Comparison of ENCODE assay signal across 13 cellular contexts in the genomic region with DNA sequence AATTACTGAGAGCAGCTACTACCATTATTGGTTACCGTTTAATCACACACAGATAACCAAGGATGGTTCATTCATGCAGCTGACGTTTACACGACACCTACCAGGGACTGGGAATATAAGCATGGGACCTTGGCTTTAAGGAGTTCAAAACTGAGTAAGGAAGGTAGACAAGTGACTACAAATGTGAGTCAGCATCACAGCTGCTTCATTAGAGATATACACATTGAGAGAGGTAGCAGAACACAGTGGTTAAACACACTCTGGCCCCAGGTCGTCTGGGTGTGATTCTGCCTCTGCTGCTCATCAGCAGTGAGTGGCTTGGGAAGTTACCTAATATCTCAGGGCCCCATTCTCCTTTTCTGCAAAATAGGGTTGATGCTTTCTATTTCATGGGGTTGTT.
DNase-seq lines count a peak whose midpoint lies in the region; ATAC-seq and TF ChIP-seq lines count a peak whose summit lies in the region.
"Had no signal": no experiment of that assay in that cellular context is flagged by ENCODE, and none has a peak within 500 bp of the region (broad histone marks: within the 10 kb centered on the region; RNA-seq: fewer than 3 reads in every experiment).

No MANE protein-coding gene starts in this region.

- H3K27me3 ChIP-seq in IMR-90 (ENCODE audit: control insufficient read depth, insufficient read depth, low read length): no peaks in the 10 kb centered on the region
- no peaks in the 10 kb centered on the region for H3K27me3 ChIP-seq in trophoblast cell (ENCODE audit: insufficient read depth, low read length)

- H3K14ac ChIP-seq in IMR-90 (replicated peaks; ENCODE audit: low read depth, low read length) (no peak overlapping the region), trophoblast cell (ENCODE audit: low read length) (no peak overlapping the region)

- ATAC-seq in GM18873 (IDR thresholded peaks at IDR 0.05; ENCODE audit: low FRiP score, unreplicated experiment) (peak; percentile 66), HG02610 (IDR thresholded peaks at IDR 0.05; ENCODE audit: unreplicated experiment) (peak; percentile 92), IMR-90 (ENCODE audit: low read depth) (no peak; the same call in 1 of the 2 replicates), HG03139 (IDR thresholded peaks at IDR 0.05; ENCODE audit: unreplicated experiment) (no peak)

- no peak overlapping the region for H2AFZ ChIP-seq in IMR-90 (replicated peaks; ENCODE audit: low read length, poor library complexity)
- H2AFZ ChIP-seq in trophoblast cell (ENCODE audit: insufficient read depth, low read length, poor library complexity): no peak overlapping the region

- no peak for TF ChIP-seq RAD21 in IMR-90 (IDR thresholded peaks at IDR 0.05; ENCODE audit: low read length)

- H3K23ac ChIP-seq in IMR-90 (ENCODE audit: low read depth, low read length) (no peak overlapping the region), trophoblast cell (ENCODE audit: low read length) (no peak overlapping the region)

- intact Hi-C loops in IMR-90 (cut with micrococcal nuclease): no loop called here

- H3K36me3 ChIP-seq in IMR-90 (ENCODE audit: control insufficient read depth, insufficient read depth, low read length) (no peaks in the 10 kb centered on the region), trophoblast cell (ENCODE audit: control insufficient read depth in 1 of 2, insufficient read depth in 2 of 2, low read length in 2 of 2) (no peaks in the 10 kb centered on the region)

- no peak overlapping the region for H4K5ac ChIP-seq in IMR-90 (ENCODE audit: low read depth, low read length)

- H3K79me1 ChIP-seq in IMR-90 (ENCODE audit: low read depth in 1 of 2, low read length in 2 of 2) (no peaks in the 10 kb centered on the region), trophoblast cell (ENCODE audit: low read length) (no peaks in the 10 kb centered on the region)

- no peak overlapping the region for H2BK5ac ChIP-seq in IMR-90 (ENCODE audit: low read depth, low read length, poor library complexity, severe bottlenecking)
- no peak overlapping the region for H2BK5ac ChIP-seq in trophoblast cell (ENCODE audit: low read depth, low read length, poor library complexity)

- H3K9me1 ChIP-seq in IMR-90 (ENCODE audit: insufficient read depth, low read length): peaks cover 8% of the 10 kb centered on the region

- H3K4ac ChIP-seq in IMR-90 (ENCODE audit: low read depth, low read length) (no peak overlapping the region), trophoblast cell (ENCODE audit: low read depth, low read length) (no peak overlapping the region)

- BruUV-seq in IMR-90 (replicated peaks; lab: Mats Ljungman, UMichigan): no TSS peak

- dilution Hi-C loops in IMR-90 (cut with HindIII; ENCODE audit: low sequenced_read_pairs, unreplicated experiment): no loop called here

- no peak overlapping the region for H2BK20ac ChIP-seq in IMR-90 (ENCODE audit: low read depth, low read length)

- no peaks in the 10 kb centered on the region for H3K9me3 ChIP-seq in IMR-90 (ENCODE audit: control insufficient read depth, insufficient read depth, low read length)
- H3K9me3 ChIP-seq in trophoblast cell (ENCODE audit: insufficient read depth, low read depth, low read length): no peaks in the 10 kb centered on the region
- H3K9me3 ChIP-seq: SK-N-SH had no signal

- no peak overlapping the region for H3K9ac ChIP-seq in IMR-90 (ENCODE audit: low read depth, low read length)
- no peak overlapping the region for H3K9ac ChIP-seq in trophoblast cell (ENCODE audit: low read length)
- H3K9ac ChIP-seq: SK-N-SH had no signal

- CTCF ChIA-PET in IMR-90 (lab: Yijun Ruan, JAX): no interaction called here

- no peak overlapping the region for H3K56ac ChIP-seq in IMR-90 (ENCODE audit: extremely low read depth, insufficient read depth, low read length)

- DNase-seq in GM10266 (ENCODE audit: extremely low spot score): peak; percentile 9
- peak; percentile 59 for DNase-seq in IMR-90
- no peak for DNase-seq in hippocampal formation (lab: John Stamatoyannopoulos, UW)
- DNase-seq in nucleus accumbens (lab: John Stamatoyannopoulos, UW): no peak
- DNase-seq in trophoblast cell: no peak
- DNase-seq: activated gamma-delta T cell treated with Interleukin-2 at 50 U/mL for 16 hours, DMS79, NCI-H187 treated with DMSO at 0.1 percent for 48 hours, SK-N-SH had no signal

- no peak overlapping the region for H2AK9ac ChIP-seq in IMR-90 (replicated peaks; ENCODE audit: low read depth, low read length, poor library complexity)

- no peak overlapping the region for H3K18ac ChIP-seq in IMR-90 (ENCODE audit: low read depth, low read length)
- H3K18ac ChIP-seq in trophoblast cell (ENCODE audit: low read length): no peak overlapping the region

- no peak for TF ChIP-seq POLR2A in IMR-90 (IDR thresholded peaks at IDR 0.05; ENCODE audit: low read depth, low read length)

- no peak overlapping the region for H2BK12ac ChIP-seq in trophoblast cell (ENCODE audit: low read length)

- H3K4me2 ChIP-seq in IMR-90 (ENCODE audit: low read depth, low read length) (no peak overlapping the region), trophoblast cell (ENCODE audit: low read length) (no peak overlapping the region)
- H3K4me2 ChIP-seq: SK-N-SH had no signal

- no peaks in the 10 kb centered on the region for H4K20me1 ChIP-seq in IMR-90 (ENCODE audit: insufficient read depth, low read length)

- WGBS in IMR-90 (ENCODE audit: extremely low coverage in 2 of 2, insufficient read length in 1 of 2), 2 experiments: no CpG with 5 or more reads among the region's 4 CpGs
- no CpG with 5 or more reads among the region's 4 CpGs for WGBS in trophoblast cell (ENCODE audit: extremely low coverage, insufficient coverage, insufficient read length)

- H4K12ac ChIP-seq in trophoblast cell (ENCODE audit: low read depth, low read length): no peak overlapping the region

- H2BK120ac ChIP-seq in IMR-90 (ENCODE audit: low read depth, low read length) (no peak overlapping the region), trophoblast cell (ENCODE audit: insufficient read depth, low read length, poor library complexity) (no peak overlapping the region)

- H3K4me1 ChIP-seq in IMR-90 (ENCODE audit: control insufficient read depth, insufficient read depth, low read length) (peaks cover 4% of the 10 kb centered on the region; the same call in 1 of the 2 replicates), trophoblast cell (ENCODE audit: control insufficient read depth in 1 of 2, insufficient read depth in 2 of 2, low read length in 2 of 2) (peaks cover 2 to 3% of the 10 kb centered on the region in 2 experiments)

- H4K8ac ChIP-seq in IMR-90 (ENCODE audit: low read depth in 2 of 2, low read length in 2 of 2): no peak overlapping the region
- no peak overlapping the region for H4K8ac ChIP-seq in trophoblast cell (ENCODE audit: low read depth, low read length)

- H4K91ac ChIP-seq in IMR-90 (ENCODE audit: insufficient read depth, low read depth, low read length) (no peak overlapping the region), trophoblast cell (ENCODE audit: low read depth, low read length) (no peak overlapping the region)

- H2AK5ac ChIP-seq in IMR-90 (ENCODE audit: low read depth, low read length): 0 out of 2 replicates have a peak overlapping the region, but pooled peaks have one; percentile 13
- H2AK5ac ChIP-seq in trophoblast cell (ENCODE audit: low read length): no peak overlapping the region

- H3K4me3 ChIP-seq in IMR-90 (ENCODE audit: insufficient read depth, low read depth, low read length) (no peak overlapping the region), trophoblast cell (ENCODE audit: low read depth, low read length) (no peak overlapping the region)
- H3K4me3 ChIP-seq: lung had no signal

- no peak for TF ChIP-seq CTCF in GM10266 (IDR thresholded peaks at IDR 0.05; ENCODE audit: control insufficient read depth, insufficient read depth, low read depth, missing control alignments)
- no peak for TF ChIP-seq CTCF in IMR-90 (conservative IDR thresholded peaks at IDR 0.05; ENCODE audit: low read depth, low read length)

- in situ Hi-C loops in IMR-90 (cut with MboI; ENCODE audit: low sequenced_read_pairs): no loop called here

- POLR2A ChIA-PET in IMR-90 (lab: Charles Lee; ENCODE audit: unreplicated experiment): no interaction called here

- no peaks in the 10 kb centered on the region for H3K79me2 ChIP-seq in trophoblast cell (ENCODE audit: control insufficient read depth, insufficient read depth, low read length, poor library complexity)

- no peak overlapping the region for H2BK15ac ChIP-seq in IMR-90 (ENCODE audit: low read depth, low read length)

- H3K27ac ChIP-seq in IMR-90 (ENCODE audit: insufficient read depth, low read length) (no peak overlapping the region), trophoblast cell (ENCODE audit: low read depth, low read length) (no peak overlapping the region)

TF ChIP-seq in IMR-90, 13 proteins besides CTCF, POLR2A, EP300 and RAD21:
- TF ChIP-seq BHLHE40 (IDR thresholded peaks at IDR 0.05; ENCODE audit: low read depth, low read length): no peak
- TF ChIP-seq FOS (IDR thresholded peaks at IDR 0.05; ENCODE audit: low read depth, low read length): 0 out of 2 replicates have a peak, but pooled peaks have one; percentile 13
TF ChIP-seq in IMR-90: peak in this region for 1.

Comparison
In these comparisons a context has a peak if more than half of its experiments do, and no peak if none do; other contexts are left out.
1. DNase-seq: peak in GM10266 (single experiment) and IMR-90 (single experiment); none in hippocampal formation (0 of 2), nucleus accumbens (0 of 56) and trophoblast cell (0 of 2).
2. ATAC-seq: peak in GM18873 (single experiment) and HG02610 (single experiment); none in IMR-90 (single experiment) and HG03139 (single experiment).